9 cellular contexts compared by ENCODE assay signal in the genomic region with DNA sequence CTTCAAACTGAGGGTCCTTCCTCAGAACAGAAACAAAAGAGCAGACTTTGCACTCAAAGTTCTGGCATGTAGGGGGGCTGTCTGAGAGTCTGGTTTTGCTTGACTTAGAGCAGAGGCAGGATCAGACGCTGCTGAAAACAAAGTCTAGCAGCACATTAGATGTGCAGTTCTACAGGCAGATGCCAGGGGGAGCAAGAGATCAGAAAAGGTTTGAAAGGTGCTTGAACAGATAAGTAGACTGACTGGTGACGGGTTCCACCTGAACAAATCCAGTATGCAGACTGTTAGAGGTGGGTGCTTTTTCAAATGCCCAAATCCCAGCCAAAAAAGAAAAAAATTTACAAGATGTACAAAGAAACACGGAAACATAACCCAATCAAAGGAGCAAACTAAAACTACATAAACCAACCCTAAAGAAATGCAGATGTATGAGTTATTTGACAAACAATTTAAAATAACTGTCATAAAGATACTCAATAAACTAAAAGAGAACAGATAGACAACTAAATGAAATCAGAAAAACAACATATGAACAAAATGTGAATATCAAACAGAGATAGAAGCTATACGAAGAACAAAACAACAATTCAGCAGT.
DNase-seq lines count a peak whose midpoint lies in the region; ATAC-seq and TF ChIP-seq lines count a peak whose summit lies in the region.
"Had no signal": no experiment of that assay in that cellular context is flagged by ENCODE, and none has a peak within 500 bp of the region (broad histone marks: within the 10 kb centered on the region; RNA-seq: fewer than 3 reads in every experiment).

No MANE protein-coding gene starts in this region.

- intact Hi-C loops in activated naive CD4-positive, alpha-beta T cell treated with anti-CD3 and anti-CD28 coated beads for 36 hours (cut with micrococcal nuclease): loop anchor here (1.0 to 10.0 kb wide), 6 partner anchors 29 to 502 kb away; no protein-coding TSS in a partner anchor

- H2AFZ ChIP-seq in OCI-LY1 (ENCODE audit: low read length): no peak overlapping the region

- no peaks in the 10 kb centered on the region for H4K20me1 ChIP-seq in OCI-LY1 (ENCODE audit: insufficient read depth, low read length)

- no peaks in the 10 kb centered on the region for H3K9me2 ChIP-seq in OCI-LY1 (ENCODE audit: low read depth, low read length)

- peaks cover 2% of the 10 kb centered on the region for H3K27me3 Mint-ChIP-seq in activated naive CD4-positive, alpha-beta T cell treated with anti-CD3 and anti-CD28 coated beads for 36 hours (ENCODE audit: low read depth)
- H3K27me3 Mint-ChIP-seq: dendritic cell treated with granulocyte-macrophage colony-stimulating factor and Interleukin-4, amounts not matched to agents 40 ng/mL and 50 ng/mL, for 4 days had no signal

- no peaks in the 10 kb centered on the region for H3K4me1 ChIP-seq in OCI-LY1 (ENCODE audit: insufficient read depth, low read length, severe bottlenecking)

- no peaks in the 10 kb centered on the region for H3K36me3 ChIP-seq in OCI-LY1 (ENCODE audit: insufficient read depth, low read length)

- ATAC-seq in HG03457 (IDR thresholded peaks at IDR 0.05; ENCODE audit: unreplicated experiment): peak; percentile 80

- H3F3A ChIP-seq in OCI-LY1 (ENCODE audit: insufficient read depth, low read length): no peaks in the 10 kb centered on the region

- peak; percentile 67 for TF ChIP-seq CTCF in GM20000 (IDR thresholded peaks at IDR 0.05; ENCODE audit: extremely low read depth, missing control alignments)
- TF ChIP-seq CTCF in OCI-LY1 (IDR thresholded peaks at IDR 0.05; ENCODE audit: low read length): peak; percentile 69

- peak in 2 of 3 experiments; percentile 43 to 52 for DNase-seq in NCI-H1417 (lab: John Stamatoyannopoulos, UW)
- DNase-seq in NCI-H1417 treated with DMSO at 0.1 percent for 48 hours (lab: John Stamatoyannopoulos, UW): no peak
- DNase-seq in GM20000 (ENCODE audit: low spot score): peak; percentile 37
- DNase-seq in activated naive CD4-positive, alpha-beta T cell treated with anti-CD3 and anti-CD28 coated beads for 36 hours: peak; percentile 60
- peak; percentile 8 for DNase-seq in hepatic stellate cell (ENCODE audit: low spot score)
- DNase-seq in stimulated activated CD4-positive, alpha-beta T cell treated with anti-CD3 and anti-CD28 coated beads, Interleukin-15, amount 100 ng/mL, for 24 hours: peak; percentile 45

- H3K27me3 ChIP-seq in OCI-LY1 (ENCODE audit: insufficient read depth, low read length): no peaks in the 10 kb centered on the region

- no peak overlapping the region for H3K4me3 ChIP-seq in OCI-LY1 (ENCODE audit: low read depth, low read length, poor library complexity, severe bottlenecking)

- no peak overlapping the region for H3K4me2 ChIP-seq in OCI-LY1 (ENCODE audit: low read length)

- H3K36me3 Mint-ChIP-seq in activated naive CD4-positive, alpha-beta T cell treated with anti-CD3 and anti-CD28 coated beads for 36 hours (ENCODE audit: low read depth): no peaks in the 10 kb centered on the region

- H3K79me2 ChIP-seq in OCI-LY1 (ENCODE audit: insufficient read depth, low read length): no peaks in the 10 kb centered on the region

- H3K9me3 Mint-ChIP-seq in activated naive CD4-positive, alpha-beta T cell treated with anti-CD3 and anti-CD28 coated beads for 36 hours: peaks cover 2% of the 10 kb centered on the region

- CTCF ChIA-PET in activated naive CD4-positive, alpha-beta T cell treated with anti-CD3 and anti-CD28 coated beads for 36 hours (lab: Charles Lee): interaction anchor here (0.7 to 5.2 kb wide), 10 partner anchors 11 to 472 kb away, joined by 3 to 64 read pairs (median 3); no protein-coding TSS in a partner anchor

- no peaks in the 10 kb centered on the region for H3K9me3 ChIP-seq in OCI-LY1 (ENCODE audit: low read length)

- no peak overlapping the region for H3K4me3 Mint-ChIP-seq in activated naive CD4-positive, alpha-beta T cell treated with anti-CD3 and anti-CD28 coated beads for 36 hours
- H3K4me3 Mint-ChIP-seq: dendritic cell treated with granulocyte-macrophage colony-stimulating factor and Interleukin-4, amounts not matched to agents 40 ng/mL and 50 ng/mL, for 4 days had no signal

- no peak overlapping the region for H3K27ac Mint-ChIP-seq in activated naive CD4-positive, alpha-beta T cell treated with anti-CD3 and anti-CD28 coated beads for 36 hours
- H3K27ac Mint-ChIP-seq: dendritic cell treated with granulocyte-macrophage colony-stimulating factor and Interleukin-4, amounts not matched to agents 40 ng/mL and 50 ng/mL, for 4 days had no signal

- no peak overlapping the region for H3K9ac ChIP-seq in OCI-LY1 (ENCODE audit: low read length)

- no peak overlapping the region for H3K27ac ChIP-seq in OCI-LY1 (ENCODE audit: low read depth, low read length, poor library complexity, severe bottlenecking)

- H3K4me1 Mint-ChIP-seq in activated naive CD4-positive, alpha-beta T cell treated with anti-CD3 and anti-CD28 coated beads for 36 hours (ENCODE audit: low read depth): no peaks in the 10 kb centered on the region
